In genomic region chr2:43224131-43224570, GRCh38 we compare ENCODE assay signal across 1 cellular context.
TF ChIP-seq lines count a peak whose summit lies in the region.

No MANE protein-coding gene starts in this region.

TF ChIP-seq in HepG2, 621 proteins besides CTCF, POLR2A, EP300 and RAD21 (continued from another document and continues in another):
- TF ChIP-seq ARID4A (CRISPR knock-in tag; IDR thresholded peaks at IDR 0.05; ENCODE audit: borderline replicate concordance) (peak; percentile 66; the same call in 1 of the 2 replicates), MAFG (CRISPR knock-in tag; IDR thresholded peaks at IDR 0.05) (no peak), MYNN (CRISPR knock-in tag; IDR thresholded peaks at IDR 0.05; ENCODE audit: low read depth) (0 out of 2 replicates have a peak, but pooled peaks have one; percentile 67), AHDC1 (CRISPR knock-in tag; IDR thresholded peaks at IDR 0.05; ENCODE audit: borderline replicate concordance) (no peak), ZNF746 (CRISPR knock-in tag; IDR thresholded peaks at IDR 0.05) (0 out of 2 replicates have a peak, but pooled peaks have one; percentile 21), PRDM15 (CRISPR knock-in tag; IDR thresholded peaks at IDR 0.05) (no peak), ZNF570 (CRISPR knock-in tag; IDR thresholded peaks at IDR 0.05; ENCODE audit: borderline replicate concordance) (no peak), ZBTB7B (CRISPR knock-in tag; IDR thresholded peaks at IDR 0.05) (peak; percentile 78), U2AF1 (optimal IDR thresholded peaks at IDR 0.05; ENCODE audit: low read depth, low read length) (no peak), IRX3 (CRISPR knock-in tag; IDR thresholded peaks at IDR 0.05; ENCODE audit: borderline replicate concordance, low read depth) (no peak), ZNF543 (CRISPR knock-in tag; IDR thresholded peaks at IDR 0.05) (no peak), PRPF4 (IDR thresholded peaks at IDR 0.05; ENCODE audit: low read depth, low read length, poor library complexity, severe bottlenecking) (no peak), ASH2L (IDR thresholded peaks at IDR 0.05; ENCODE audit: insufficient read length, low read depth, low read length) (peak; percentile 22), ZSCAN5A (CRISPR knock-in tag; IDR thresholded peaks at IDR 0.05; ENCODE audit: borderline replicate concordance) (peak; percentile 66; the same call in 1 of the 2 replicates), ZNF737 (CRISPR knock-in tag; IDR thresholded peaks at IDR 0.05; ENCODE audit: borderline replicate concordance) (no peak), ZNF615 (CRISPR knock-in tag; IDR thresholded peaks at IDR 0.05; ENCODE audit: borderline replicate concordance) (no peak), ZNF605 (CRISPR knock-in tag; IDR thresholded peaks at IDR 0.05) (0 out of 2 replicates have a peak, but pooled peaks have one; percentile 36), ZSCAN9 (CRISPR knock-in tag; IDR thresholded peaks at IDR 0.05; ENCODE audit: borderline replicate concordance) (no peak), ZNF136 (CRISPR knock-in tag; IDR thresholded peaks at IDR 0.05; ENCODE audit: low read depth) (peak; percentile 85; the same call in 1 of the 2 replicates), RBFOX2 (IDR thresholded peaks at IDR 0.05; ENCODE audit: low read depth, low read length) (peak; percentile 78), ZBTB25 (CRISPR knock-in tag; IDR thresholded peaks at IDR 0.05) (no peak), HNRNPLL (IDR thresholded peaks at IDR 0.05; ENCODE audit: low read depth, low read length, poor library complexity, severe bottlenecking) (peak; percentile 17), GTF3A (CRISPR knock-in tag; conservative IDR thresholded peaks at IDR 0.05) (no peak), ZNF572 (CRISPR knock-in tag; IDR thresholded peaks at IDR 0.05) (no peak), FIP1L1 (IDR thresholded peaks at IDR 0.05; ENCODE audit: borderline replicate concordance, insufficient read depth, low read depth, low read length) (no peak), PTBP1 (IDR thresholded peaks at IDR 0.05; ENCODE audit: low read depth, low read length, poor library complexity, severe bottlenecking) (peak; percentile 89), CBX5 (CRISPR knock-in tag; IDR thresholded peaks at IDR 0.05; ENCODE audit: borderline replicate concordance) (peak; percentile 72; the same call in 1 of the 2 replicates), RFX5 (IDR thresholded peaks at IDR 0.05; ENCODE audit: low read depth, low read length) (no peak), FOXA1 (IDR thresholded peaks at IDR 0.05) (no peak), FOXA1 (CRISPR knock-in tag; IDR thresholded peaks at IDR 0.05) (no peak), E2F1 (CRISPR knock-in tag; IDR thresholded peaks at IDR 0.05) (no peak), ZSCAN21 (CRISPR knock-in tag; IDR thresholded peaks at IDR 0.05; ENCODE audit: borderline replicate concordance) (peak; percentile 80), MXD4 (CRISPR knock-in tag; IDR thresholded peaks at IDR 0.05) (no peak)
- TF ChIP-seq, protein P1, sequence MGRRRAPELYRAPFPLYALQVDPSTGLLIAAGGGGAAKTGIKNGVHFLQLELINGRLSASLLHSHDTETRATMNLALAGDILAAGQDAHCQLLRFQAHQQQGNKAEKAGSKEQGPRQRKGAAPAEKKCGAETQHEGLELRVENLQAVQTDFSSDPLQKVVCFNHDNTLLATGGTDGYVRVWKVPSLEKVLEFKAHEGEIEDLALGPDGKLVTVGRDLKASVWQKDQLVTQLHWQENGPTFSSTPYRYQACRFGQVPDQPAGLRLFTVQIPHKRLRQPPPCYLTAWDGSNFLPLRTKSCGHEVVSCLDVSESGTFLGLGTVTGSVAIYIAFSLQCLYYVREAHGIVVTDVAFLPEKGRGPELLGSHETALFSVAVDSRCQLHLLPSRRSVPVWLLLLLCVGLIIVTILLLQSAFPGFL (CRISPR knock-in tag; IDR thresholded peaks at IDR 0.05), result no peak
- TF ChIP-seq, protein P2, sequence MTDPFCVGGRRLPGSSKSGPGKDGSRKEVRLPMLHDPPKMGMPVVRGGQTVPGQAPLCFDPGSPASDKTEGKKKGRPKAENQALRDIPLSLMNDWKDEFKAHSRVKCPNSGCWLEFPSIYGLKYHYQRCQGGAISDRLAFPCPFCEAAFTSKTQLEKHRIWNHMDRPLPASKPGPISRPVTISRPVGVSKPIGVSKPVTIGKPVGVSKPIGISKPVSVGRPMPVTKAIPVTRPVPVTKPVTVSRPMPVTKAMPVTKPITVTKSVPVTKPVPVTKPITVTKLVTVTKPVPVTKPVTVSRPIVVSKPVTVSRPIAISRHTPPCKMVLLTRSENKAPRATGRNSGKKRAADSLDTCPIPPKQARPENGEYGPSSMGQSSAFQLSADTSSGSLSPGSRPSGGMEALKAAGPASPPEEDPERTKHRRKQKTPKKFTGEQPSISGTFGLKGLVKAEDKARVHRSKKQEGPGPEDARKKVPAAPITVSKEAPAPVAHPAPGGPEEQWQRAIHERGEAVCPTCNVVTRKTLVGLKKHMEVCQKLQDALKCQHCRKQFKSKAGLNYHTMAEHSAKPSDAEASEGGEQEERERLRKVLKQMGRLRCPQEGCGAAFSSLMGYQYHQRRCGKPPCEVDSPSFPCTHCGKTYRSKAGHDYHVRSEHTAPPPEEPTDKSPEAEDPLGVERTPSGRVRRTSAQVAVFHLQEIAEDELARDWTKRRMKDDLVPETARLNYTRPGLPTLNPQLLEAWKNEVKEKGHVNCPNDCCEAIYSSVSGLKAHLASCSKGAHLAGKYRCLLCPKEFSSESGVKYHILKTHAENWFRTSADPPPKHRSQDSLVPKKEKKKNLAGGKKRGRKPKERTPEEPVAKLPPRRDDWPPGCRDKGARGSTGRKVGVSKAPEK (CRISPR knock-in tag; IDR thresholded peaks at IDR 0.05; ENCODE audit: borderline replicate concordance), result no peak; the same call in 1 of the 2 replicates
- TF ChIP-seq, protein P3, sequence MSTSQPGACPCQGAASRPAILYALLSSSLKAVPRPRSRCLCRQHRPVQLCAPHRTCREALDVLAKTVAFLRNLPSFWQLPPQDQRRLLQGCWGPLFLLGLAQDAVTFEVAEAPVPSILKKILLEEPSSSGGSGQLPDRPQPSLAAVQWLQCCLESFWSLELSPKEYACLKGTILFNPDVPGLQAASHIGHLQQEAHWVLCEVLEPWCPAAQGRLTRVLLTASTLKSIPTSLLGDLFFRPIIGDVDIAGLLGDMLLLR (CRISPR knock-in tag; IDR thresholded peaks at IDR 0.05), result no peak; the same call in 1 of the 2 replicates
